1 cellular context compared by ENCODE assay signal in genomic region chr11:62923634-62924411, GRCh38.
A peak's percentile ranks its signal among the peaks of the same experiment; 100 is the strongest.
TF ChIP-seq lines count a peak whose summit lies in the region.

No MANE protein-coding gene starts in this region.

TF ChIP-seq in GM12878, 131 proteins besides CTCF, POLR2A, EP300 and RAD21 (continued from another document):
- TF ChIP-seq PKNOX1 (IDR thresholded peaks at IDR 0.05), result no peak
- TF ChIP-seq TCF3 (IDR thresholded peaks at IDR 0.05; ENCODE audit: borderline replicate concordance, insufficient read depth, low read depth, low read length), result no peak
- peak; percentile 74 for TF ChIP-seq ZNF384 (IDR thresholded peaks at IDR 0.05; ENCODE audit: borderline replicate concordance, low read depth, low read length)
- TF ChIP-seq BRCA1 (IDR thresholded peaks at IDR 0.05; ENCODE audit: low read depth, low read length), result no peak
- TF ChIP-seq DPF2 (IDR thresholded peaks at IDR 0.05), result no peak
- TF ChIP-seq BACH1 (IDR thresholded peaks at IDR 0.05; ENCODE audit: borderline replicate concordance), result no peak
- TF ChIP-seq TCF7 (IDR thresholded peaks at IDR 0.05; ENCODE audit: borderline replicate concordance), result no peak
- TF ChIP-seq CBFB (IDR thresholded peaks at IDR 0.05; ENCODE audit: low read depth), result peak; percentile 28; the same call in 1 of the 2 replicates
- no peak for TF ChIP-seq ASH2L (IDR thresholded peaks at IDR 0.05; ENCODE audit: borderline replicate concordance, low read depth)
